17 cellular contexts compared by ENCODE assay signal in genomic region chr17:39639566-39640458, GRCh38. TPM values are rescaled to one million over a fixed set of nuclear protein-coding genes. Genes with fewer than 3 reads are reported as not detected.
DNase-seq lines count a peak whose midpoint lies in the region; ATAC-seq and TF ChIP-seq lines count a peak whose summit lies in the region.
"Had no signal": no experiment of that assay in that cellular context is flagged by ENCODE, and none has a peak within 500 bp of the region (broad histone marks: within the 10 kb centered on the region; RNA-seq: fewer than 3 reads in every experiment).

No MANE protein-coding gene starts in this region.

- H3K9me3 ChIP-seq in trophoblast cell (ENCODE audit: insufficient read depth, low read depth, low read length) (no peaks in the 10 kb centered on the region), left lung (no peaks in the 10 kb centered on the region)
- H3K9me3 ChIP-seq: HAP-1 had no signal

- H3K9me3 Mint-ChIP-seq in Calu3 (ENCODE audit: low read depth, unreplicated experiment), result no peaks in the 10 kb centered on the region
- no peaks in the 10 kb centered on the region for H3K9me3 Mint-ChIP-seq in T-cell

- TF ChIP-seq CTCF in Calu3 (IDR thresholded peaks at IDR 0.05; ENCODE audit: unreplicated experiment) (no peak), fibroblast of mammary gland (conservative IDR thresholded peaks at IDR 0.05; ENCODE audit: control insufficient read depth, insufficient read depth, low read depth, low read length) (no peak), left lung (IDR thresholded peaks at IDR 0.05) (no peak)

- H4K12ac ChIP-seq in trophoblast cell (ENCODE audit: low read depth, low read length), result no peak overlapping the region

- no peaks in the 10 kb centered on the region for H3K27me3 Mint-ChIP-seq in Calu3 (ENCODE audit: unreplicated experiment)
- no peaks in the 10 kb centered on the region for H3K27me3 Mint-ChIP-seq in T-cell

- no peak overlapping the region for H2BK120ac ChIP-seq in trophoblast cell (ENCODE audit: insufficient read depth, low read length, poor library complexity)

- peaks cover 4% of the 10 kb centered on the region for H3K79me2 ChIP-seq in trophoblast cell (ENCODE audit: control insufficient read depth, insufficient read depth, low read length, poor library complexity)

- H3K4me3 ChIP-seq in fibroblast of mammary gland (ENCODE audit: control insufficient read depth, low read depth, low read length), result no peak overlapping the region
- no peak overlapping the region for H3K4me3 ChIP-seq in trophoblast cell (ENCODE audit: low read depth, low read length)
- no peak overlapping the region for H3K4me3 ChIP-seq in left lung
- H3K4me3 ChIP-seq: HAP-1 had no signal

- no CpG with 5 or more reads among the region's 11 CpGs for WGBS in trophoblast cell (ENCODE audit: extremely low coverage, insufficient coverage, insufficient read length)

- no peak overlapping the region for H3K27ac ChIP-seq in trophoblast cell (ENCODE audit: low read depth, low read length)
- H3K27ac ChIP-seq in left lung, result peak overlapping the region in 1 of 2 donors; percentile 5
- H3K27ac ChIP-seq: C4-2B, HL-60, parathyroid adenoma had no signal

- H3K4me1 Mint-ChIP-seq in Calu3 (ENCODE audit: low read depth, unreplicated experiment) (peaks cover 77% of the 10 kb centered on the region), T-cell (peaks cover 74 to 82% (median 80%) of the 10 kb centered on the region in 3 donors)

- H2AK5ac ChIP-seq in trophoblast cell (ENCODE audit: low read length), result no peak overlapping the region

- H3K4me3 Mint-ChIP-seq in Calu3 (ENCODE audit: low read depth, unreplicated experiment) (no peak overlapping the region), T-cell (peak overlapping the region in 2 of 3 donors; percentile 34 to 94)

- no peak for ATAC-seq in T-cell (replicated peaks in 1 of 4)
- no peak for ATAC-seq in GM21529 (IDR thresholded peaks at IDR 0.05; ENCODE audit: unreplicated experiment)
- ATAC-seq in left lung, result no peak
- no peak for ATAC-seq in GM18517 (IDR thresholded peaks at IDR 0.05; ENCODE audit: unreplicated experiment)
- ATAC-seq: PC-3 had no signal

- H3K27me3 ChIP-seq in trophoblast cell (ENCODE audit: insufficient read depth, low read length) (no peaks in the 10 kb centered on the region), left lung (no peaks in the 10 kb centered on the region)

- no peak overlapping the region for H3K18ac ChIP-seq in trophoblast cell (ENCODE audit: low read length)

- H2AFZ ChIP-seq in trophoblast cell (ENCODE audit: insufficient read depth, low read length, poor library complexity), result peak overlapping the region; percentile 5
- H2AFZ ChIP-seq: parathyroid adenoma had no signal

- H3K4me2 ChIP-seq in trophoblast cell (ENCODE audit: low read length), result no peak overlapping the region

- intact Hi-C loops in Calu3 (cut with micrococcal nuclease; ENCODE audit: unreplicated experiment), result loop anchor here (10.0 kb wide), 3 partner anchors 475 to 855 kb away; partner anchors contain the start of gene CDC6
- intact Hi-C loops in left lung (cut with DNase I), result loop anchor here in 1 of 2 donors (10.0 kb wide), 1 partner anchor 95 kb away; the partner anchor contains the start of genes GRB7 and MIEN1

- H3K79me1 ChIP-seq in trophoblast cell (ENCODE audit: low read length), result peaks cover 7% of the 10 kb centered on the region

- H3K4ac ChIP-seq in trophoblast cell (ENCODE audit: low read depth, low read length), result no peak overlapping the region

- no peak overlapping the region for H3K14ac ChIP-seq in trophoblast cell (ENCODE audit: low read length)

- no peak overlapping the region for H3K9ac ChIP-seq in trophoblast cell (ENCODE audit: low read length)
- H3K9ac ChIP-seq: parathyroid adenoma had no signal

- H3K4me1 ChIP-seq in trophoblast cell (ENCODE audit: control insufficient read depth in 1 of 2, insufficient read depth in 2 of 2, low read length in 2 of 2) (peaks cover 20 to 21% of the 10 kb centered on the region in 2 experiments), left lung (peaks cover 33 to 92% of the 10 kb centered on the region in 2 donors)

- no peaks in the 10 kb centered on the region for H3K36me3 ChIP-seq in trophoblast cell (ENCODE audit: control insufficient read depth in 1 of 2, insufficient read depth in 2 of 2, low read length in 2 of 2)
- no peaks in the 10 kb centered on the region for H3K36me3 ChIP-seq in left lung
- H3K36me3 ChIP-seq: HAP-1 had no signal

- H3K36me3 Mint-ChIP-seq in Calu3 (ENCODE audit: insufficient read depth, unreplicated experiment) (peaks cover 38% of the 10 kb centered on the region), T-cell (no peaks in the 10 kb centered on the region)

- H2BK5ac ChIP-seq in trophoblast cell (ENCODE audit: low read depth, low read length, poor library complexity), result no peak overlapping the region

- no peak overlapping the region for H3K27ac Mint-ChIP-seq in Calu3 (ENCODE audit: unreplicated experiment)
- H3K27ac Mint-ChIP-seq in T-cell, result no peak overlapping the region

- no peak overlapping the region for H2BK12ac ChIP-seq in trophoblast cell (ENCODE audit: low read length)

- no peak overlapping the region for H3K23ac ChIP-seq in trophoblast cell (ENCODE audit: low read length)

- no peak overlapping the region for H4K8ac ChIP-seq in trophoblast cell (ENCODE audit: low read depth, low read length)

- H4K91ac ChIP-seq in trophoblast cell (ENCODE audit: low read depth, low read length), result no peak overlapping the region

- no TSS peak for BruUV-seq in Calu3 (replicated peaks; lab: Mats Ljungman, UMichigan)

- POLR2A ChIA-PET in T-cell (lab: Charles Lee), result interaction anchor here in 1 of 2 donors (0.5 kb wide), 1 partner anchor 27 kb away, joined by 4 read pairs; no protein-coding TSS in a partner anchor

- DNase-seq in Calu3 (peak; percentile 77), T-cell (no peak), fibroblast of mammary gland (ENCODE audit: low read depth) (peak; percentile 23), trophoblast cell (no peak), left lung (no peak)
- DNase-seq: aorta, NCI-H187, NCI-H524, PC-3 had no signal

- CTCF ChIA-PET in Calu3 (lab: Charles Lee) (interaction anchor here (0.5 to 161.2 kb wide), 22 partner anchors 19 to 778 kb away, joined by 3 to 42089 read pairs (median 8); partner anchors contain the start of genes ERBB2, GRB7, GSDMA and GSDMB), T-cell (lab: Charles Lee) (interaction anchor here in 1 of 2 donors (2.1 kb wide), 1 partner anchor 16 kb away, joined by 10 read pairs; no protein-coding TSS in a partner anchor)

RNA-seq across cellular contexts. Expression of gene STARD3, which starts 2.9 kb away (rescaled TPM):
- total RNA-seq in Calu3 (2022), result 2,579 and 2,697 TPM in 2 replicates
- total RNA-seq in T-cell, result 100 to 1,000 TPM in 2 of 5 donors, 10 to 100 TPM in 3; 81.3 to 146 (median 99.7) TPM
- 51.9 and 53.4 TPM in 2 replicates for polyA plus RNA-seq in trophoblast cell (2013)
- total RNA-seq in left lung, result 10 to 100 TPM; 57.2 to 66.1 TPM

RNA-seq across cellular contexts. Expression of gene PPP1R1B, which starts 13.1 kb away (rescaled TPM):
- total RNA-seq in Calu3 (2022) (8.3 and 11.1 TPM in 2 replicates), T-cell (under 1 TPM in 4 of 5 donors, not detected in 1; 0.12 to 0.35 (median 0.18) TPM), left lung (10 to 100 TPM; 10.6 to 29.7 TPM)
- polyA plus RNA-seq in trophoblast cell (2013), result 0.07 and 0.12 TPM in 2 replicates
- total RNA-seq: lung microvascular endothelial cell had no signal

RNA-seq across cellular contexts. Expression of gene TCAP, which starts 25.3 kb away (rescaled TPM):
- 51.5 and 61.1 TPM in 2 replicates for total RNA-seq in Calu3 (2022)
- total RNA-seq in T-cell, result 1 to 10 TPM; 2.2 to 7.8 (median 6.6) TPM
- 0.15 and 0.19 TPM in 2 replicates for polyA plus RNA-seq in trophoblast cell (2013)
- 1 to 10 TPM; 2.0 to 2.6 TPM for total RNA-seq in left lung

RNA-seq across cellular contexts. Expression of gene PNMT, which starts 28.4 kb away (rescaled TPM):
- total RNA-seq in Calu3 (2022) (1.3 and 3.2 TPM in 2 replicates), T-cell (under 1 TPM in 3 of 5 donors, not detected in 2; 0.35 to 0.56 (median 0.47) TPM), left lung (under 1 TPM; 0.38 to 0.58 TPM)
- polyA plus RNA-seq in trophoblast cell (2013), result 0.05 and 0.07 TPM in 2 replicates

RNA-seq across cellular contexts. Expression of gene NEUROD2, which starts 32.1 kb away (rescaled TPM):
- total RNA-seq in Calu3 (2022) (not detected in 2 replicates), T-cell (not detected), left lung (not detected)
- not detected in 2 replicates for polyA plus RNA-seq in trophoblast cell (2013)
- total RNA-seq: aorta, lung microvascular endothelial cell, PC-3, ureter had no signal
- polyA plus RNA-seq: aorta had no signal

Comparison
In these comparisons a context has a peak if more than half of its experiments do, and no peak if none do; other contexts are left out.
1. DNase-seq: peak in Calu3 (single experiment) and fibroblast of mammary gland (single experiment); none in T-cell (0 of 34), trophoblast cell (0 of 2) and left lung (0 of 2).
2. RNA of gene STARD3, which starts 2.9 kb away (total RNA-seq): 2,579 to 2,697 TPM in Calu3; 81.3 to 146 TPM in T-cell and 57.2 to 66.1 TPM in left lung; every median in the first group is over 10 times any median in the second.